In genomic region chr2:138502253-138503086, GRCh38 we compare ENCODE assay signal across 8 cellular contexts. TPM values are rescaled to one million over a fixed set of nuclear protein-coding genes. Genes with fewer than 3 reads are reported as not detected.
DNase-seq lines count a peak whose midpoint lies in the region; ATAC-seq, FAIRE-seq and TF ChIP-seq lines count a peak whose summit lies in the region.

No MANE protein-coding gene starts in this region.

- DNase-seq in A172 (ENCODE audit: low spot score) (peak; percentile 8), GM12892 (ENCODE audit: insufficient read length) (no peak), fibroblast of the aortic adventitia (ENCODE audit: low read depth) (no peak)
- DNase-seq in activated CD4-positive, alpha-beta T cell treated with anti-CD3 and anti-CD28 coated beads, Interleukin-2, amount 50 U/mL, for 1 hour = no peak

- H3K9me3 ChIP-seq in HUES48 (ENCODE audit: control insufficient read depth, insufficient read depth, low read length) (no peaks in the 10 kb centered on the region), neuron (ENCODE audit: low read length) (no peaks in the 10 kb centered on the region)

- TF ChIP-seq CTCF in WI38 (IDR thresholded peaks at IDR 0.05; ENCODE audit: low read depth, low read length) (no peak), fibroblast of the aortic adventitia (IDR thresholded peaks at IDR 0.05; ENCODE audit: insufficient read depth, low read length) (no peak)

- peak overlapping the region; percentile 92 for H3K4me3 ChIP-seq in HUES48 (ENCODE audit: low read depth, low read length)
- H3K4me3 ChIP-seq in WI38 (ENCODE audit: low read depth, low read length) = peak overlapping the region; percentile 85
- peak overlapping the region; percentile 84 for H3K4me3 ChIP-seq in fibroblast of the aortic adventitia (ENCODE audit: low read depth, low read length)
- H3K4me3 ChIP-seq in neuron (ENCODE audit: low read length) = peak overlapping the region; percentile 97

- TF ChIP-seq POLR2A in GM12892 (IDR thresholded peaks at IDR 0.05; ENCODE audit: low read depth, low read length) = no peak

- peak overlapping the region; percentile 97 for H3K27ac ChIP-seq in HUES48 (ENCODE audit: low read depth, low read length)

- FAIRE-seq in GM12892 (lab: Jason Lieb, UNC) = peak; percentile 67

- no peak for ATAC-seq in GM21576 (IDR thresholded peaks at IDR 0.05; ENCODE audit: unreplicated experiment)

- H3K36me3 ChIP-seq in HUES48 (ENCODE audit: control insufficient read depth, insufficient read depth, low read length) = no peaks in the 10 kb centered on the region
- no peaks in the 10 kb centered on the region for H3K36me3 ChIP-seq in neuron (ENCODE audit: insufficient read depth, low read length)

- H3K4me1 ChIP-seq in HUES48 (ENCODE audit: control insufficient read depth, insufficient read depth, low read length) = peaks cover 31% of the 10 kb centered on the region
- H3K4me1 ChIP-seq in neuron (ENCODE audit: insufficient read depth, low read length) = peaks cover 16% of the 10 kb centered on the region

- H3K27me3 ChIP-seq in HUES48 (ENCODE audit: control insufficient read depth, insufficient read depth, low read length) (no peaks in the 10 kb centered on the region), neuron (ENCODE audit: insufficient read depth, low read length) (no peaks in the 10 kb centered on the region)

- H2AFZ ChIP-seq in neuron (ENCODE audit: low read depth, low read length) = peak overlapping the region; percentile 91

- peak overlapping the region; percentile 83 for H3K9ac ChIP-seq in HUES48 (ENCODE audit: low read depth, low read length)

RNA-seq across cellular contexts. Expression of gene SPOPL, which starts 0.9 kb away (rescaled TPM):
- total RNA-seq in A172 (2014; rRNA removed; shearing (Covaris generic)) = 30.9 and 34.8 TPM in 2 replicates
- polyA plus RNA-seq in GM12892 (2012; ENCODE audit: missing spikeins) = 11.1 TPM
- total RNA-seq in fibroblast of the aortic adventitia (ENCODE audit: low replicate concordance) = 16.9 and 18.4 TPM in 2 replicates
